Comparison of ENCODE assay signal across 14 cellular contexts in genomic region chr2:12176621-12177020, GRCh38.
DNase-seq lines count a peak whose midpoint lies in the region; ATAC-seq and TF ChIP-seq lines count a peak whose summit lies in the region.
"Had no signal": no experiment of that assay in that cellular context is flagged by ENCODE, and none has a peak within 500 bp of the region (broad histone marks: within the 10 kb centered on the region; RNA-seq: fewer than 3 reads in every experiment).

No MANE protein-coding gene starts in this region.

- no peak for TF ChIP-seq EP300 in transverse colon (IDR thresholded peaks at IDR 0.05; ENCODE audit: low read depth)

- H3K4me2 ChIP-seq in OCI-LY7 (ENCODE audit: low read length), result peak overlapping the region; percentile 50; the same call in 1 of the 2 replicates

- H3K4me3 ChIP-seq in left ventricle myocardium inferior, result no peak overlapping the region
- no peak overlapping the region for H3K4me3 ChIP-seq in OCI-LY7 (ENCODE audit: low read depth, low read length, poor library complexity, severe bottlenecking)
- H3K4me3 ChIP-seq in endocrine pancreas (ENCODE audit: control insufficient read depth, insufficient read depth, low read length), result peak overlapping the region; percentile 22
- no peak overlapping the region for H3K4me3 ChIP-seq in transverse colon
- H3K4me3 ChIP-seq in aorta (ENCODE audit: low read length in 2 of 2), result no peak overlapping the region
- H3K4me3 ChIP-seq: psoas muscle had no signal

- peak overlapping the region; percentile 58 for H3K27ac ChIP-seq in left ventricle myocardium inferior (replicated peaks)
- no peak overlapping the region for H3K27ac ChIP-seq in OCI-LY7 (ENCODE audit: low read depth, low read length, poor library complexity, severe bottlenecking)
- H3K27ac ChIP-seq in transverse colon, result peak overlapping the region in 3 of 4 donors; percentile 5 to 25 (median 14)
- H3K27ac ChIP-seq in aorta (ENCODE audit: low read depth in 1 of 2, low read length in 2 of 2), result no peak overlapping the region

- no peaks in the 10 kb centered on the region for H3K9me3 ChIP-seq in left ventricle myocardium inferior (replicated peaks)
- no peaks in the 10 kb centered on the region for H3K9me3 ChIP-seq in OCI-LY7 (ENCODE audit: low read length)
- H3K9me3 ChIP-seq in endocrine pancreas (ENCODE audit: control insufficient read depth, low read length), result no peaks in the 10 kb centered on the region
- no peaks in the 10 kb centered on the region for H3K9me3 ChIP-seq in transverse colon
- H3K9me3 ChIP-seq in aorta (ENCODE audit: control insufficient read depth, low read length), result no peaks in the 10 kb centered on the region
- H3K9me3 ChIP-seq: psoas muscle had no signal

- BruUV-seq in OCI-LY7 (replicated peaks; lab: Mats Ljungman, UMichigan), result no TSS peak

- H3K9me2 ChIP-seq in OCI-LY7 (ENCODE audit: insufficient read depth, low read length), result no peaks in the 10 kb centered on the region

- POLR2A ChIA-PET in OCI-LY7 (lab: Charles Lee), result no interaction called here

- 58 to 60% methylated on average over 2 of the region's 2 CpGs for WGBS in transverse colon (ENCODE audit: low coverage in 1 of 2), 2 donors
- WGBS in aorta, 2 donors, result 73 to 80% methylated on average over 2 of the region's 2 CpGs

- TF ChIP-seq POLR2A in transverse colon (IDR thresholded peaks at IDR 0.05), result no peak

- no peaks in the 10 kb centered on the region for H3K27me3 ChIP-seq in left ventricle myocardium inferior (ENCODE audit: low read depth)
- H3K27me3 ChIP-seq in endocrine pancreas (ENCODE audit: control insufficient read depth, insufficient read depth, low read length), result no peaks in the 10 kb centered on the region
- no peaks in the 10 kb centered on the region for H3K27me3 ChIP-seq in transverse colon
- no peaks in the 10 kb centered on the region for H3K27me3 ChIP-seq in aorta (ENCODE audit: control insufficient read depth in 1 of 2, insufficient read depth in 2 of 2, low read length in 1 of 2)

- ATAC-seq in Right ventricle myocardium inferior (no peak), GM21825 (IDR thresholded peaks at IDR 0.05; ENCODE audit: unreplicated experiment) (no peak), aorta (ENCODE audit: low FRiP score) (no peak)

- H3K79me2 ChIP-seq in OCI-LY7 (ENCODE audit: insufficient read depth, low read depth, low read length), result no peaks in the 10 kb centered on the region

- H3K9ac ChIP-seq in endocrine pancreas (ENCODE audit: control insufficient read depth, insufficient read depth, low read length), result no peak overlapping the region

- H3K4me1 ChIP-seq in left ventricle myocardium inferior (peaks cover 30% of the 10 kb centered on the region), OCI-LY7 (ENCODE audit: insufficient read depth, low read length, poor library complexity, severe bottlenecking) (peaks cover 17% of the 10 kb centered on the region), endocrine pancreas (ENCODE audit: control insufficient read depth, insufficient read depth, low read length) (peaks cover 4% of the 10 kb centered on the region), transverse colon (peaks cover 0 to 16% (median 3%) of the 10 kb centered on the region in 4 donors), aorta (ENCODE audit: control insufficient read depth in 1 of 2, insufficient read depth in 2 of 2, low read length in 2 of 2) (no peaks in the 10 kb centered on the region)

- no peaks in the 10 kb centered on the region for H4K20me1 ChIP-seq in OCI-LY7 (ENCODE audit: insufficient read depth, low read length)

- DNase-seq in left ventricle myocardium inferior, result no peak
- DNase-seq in Right ventricle myocardium inferior (ENCODE audit: missing footprints), result no peak
- DNase-seq in OCI-LY7 (ENCODE audit: low spot score), result no peak
- no peak for DNase-seq in transverse colon
- DNase-seq in NK-92 treated with Interleukin-12 subunit alpha and Interleukin-12 subunit beta, amount 100 ng/mL, for 24 hours (lab: John Stamatoyannopoulos, UW), result no peak
- DNase-seq in aorta, result no peak
- DNase-seq: activated CD4-positive, CD25-positive, alpha-beta regulatory T cell treated with anti-CD3 and anti-CD28 coated beads, Interleukin-2, amount 50 U/mL, for 72 hours; effector CD4-positive, alpha-beta T cell; NCI-H1694; stimulated activated CD4-positive, alpha-beta T cell treated with anti-CD3 and anti-CD28 coated beads, Interleukin-2, amount 100 ng/mL, for 48 hours; stimulated activated naive CD4-positive, alpha-beta T cell had no signal

- in situ Hi-C loops in transverse colon (cut with MboI; ENCODE audit: low pct_ligation_motif_present in 1 of 4, low pct_unique_long_range_greater_than_20kb in 1 of 4, low sequenced_read_pairs in 3 of 4), result no loop called here

- H3K36me3 ChIP-seq in left ventricle myocardium inferior (no peaks in the 10 kb centered on the region), OCI-LY7 (ENCODE audit: insufficient read depth, low read length) (no peaks in the 10 kb centered on the region), endocrine pancreas (ENCODE audit: control insufficient read depth, insufficient read depth, low read length) (no peaks in the 10 kb centered on the region), transverse colon (no peaks in the 10 kb centered on the region), aorta (ENCODE audit: control insufficient read depth in 1 of 2, insufficient read depth in 2 of 2, low read length in 1 of 2) (no peaks in the 10 kb centered on the region)

- intact Hi-C loops in left ventricle myocardium inferior (cut with micrococcal nuclease), result no loop called here
- intact Hi-C loops in Right ventricle myocardium inferior (cut with DNase I), result loop anchor here (5.0 to 10.0 kb wide), 3 partner anchors 312 to 828 kb away; partner anchors contain the start of gene TRIB2
- intact Hi-C loops in OCI-LY7 (cut with micrococcal nuclease; ENCODE audit: unreplicated experiment), result no loop called here
- intact Hi-C loops in transverse colon (cut with DNase I; ENCODE audit: low total_unique reads), result no loop called here
- intact Hi-C loops in aorta (cut with DNase I), result no loop called here

- CTCF ChIA-PET in OCI-LY7 (lab: Charles Lee; ENCODE audit: unreplicated experiment), result no interaction called here

- TF ChIP-seq CTCF in left ventricle myocardium inferior (IDR thresholded peaks at IDR 0.05; ENCODE audit: borderline replicate concordance) (no peak), OCI-LY7 (conservative IDR thresholded peaks at IDR 0.05; ENCODE audit: low read length) (no peak), transverse colon (IDR thresholded peaks at IDR 0.05) (no peak)

- H2AFZ ChIP-seq in OCI-LY7 (ENCODE audit: low read length), result peak overlapping the region; percentile 81; the same call in 1 of the 2 replicates

Comparison
In these comparisons a context has a peak if more than half of its experiments do, and no peak if none do; other contexts are left out.
1. H3K27ac ChIP-seq: peak in left ventricle myocardium inferior (single experiment) and transverse colon (3 of 4); none in OCI-LY7 (single experiment) and aorta (0 of 2).